In the genomic region with DNA sequence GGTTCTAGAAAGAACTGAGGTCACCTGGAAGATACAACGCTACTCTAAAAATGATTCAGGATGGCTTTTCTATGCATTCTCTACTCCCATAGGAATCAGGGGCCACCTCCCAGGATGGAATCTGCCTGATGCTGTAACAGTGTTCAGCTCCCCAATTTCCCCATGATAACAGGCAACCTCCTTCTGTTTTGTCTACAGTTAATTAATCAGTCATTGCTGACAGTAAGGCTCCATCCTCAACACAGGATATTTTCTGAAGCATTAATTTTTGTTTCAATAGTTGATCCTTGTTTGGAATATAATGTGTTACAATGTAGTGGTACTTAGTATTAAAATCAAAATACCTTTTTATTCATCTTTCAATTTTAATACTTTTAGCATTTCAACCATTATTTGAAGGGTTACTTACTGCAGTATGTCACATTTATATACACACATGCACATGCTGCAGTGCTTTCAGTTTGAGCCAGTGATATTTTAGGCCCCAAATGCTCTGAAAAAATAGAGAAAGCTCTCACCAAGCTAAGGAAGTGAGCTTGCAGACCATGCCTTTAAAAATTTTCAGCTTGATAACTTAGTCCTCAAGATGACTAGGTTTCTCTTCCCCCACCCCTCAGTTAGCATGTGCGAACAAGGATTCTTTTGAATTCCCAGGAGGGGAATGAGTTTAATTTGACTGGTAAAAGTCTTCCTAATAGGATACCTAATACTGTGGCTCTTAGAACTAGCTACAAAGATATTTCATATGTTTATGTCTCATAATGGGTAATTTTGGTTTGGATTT, we compare ENCODE assay signal across 9 cellular contexts. TPM values are rescaled to one million over a fixed set of nuclear protein-coding genes. Genes with fewer than 3 reads are reported as not detected.
DNase-seq lines count a peak whose midpoint lies in the region; ATAC-seq lines count a peak whose summit lies in the region.
"Had no signal": no experiment of that assay in that cellular context is flagged by ENCODE, and none has a peak within 500 bp of the region (broad histone marks: within the 10 kb centered on the region; RNA-seq: fewer than 3 reads in every experiment).

No MANE protein-coding gene starts in this region.

- peak overlapping the region; percentile 92 to 99 (median 96) for H3K4me3 Mint-ChIP-seq in CD8-positive, alpha-beta memory T cell

- H3K27ac ChIP-seq in CD8-positive, alpha-beta memory T cell (ENCODE audit: low read depth, low read length), result peak overlapping the region; percentile 74
- H3K27ac ChIP-seq: SJSA1 had no signal

- POLR2A ChIA-PET in CD8-positive, alpha-beta memory T cell (lab: Charles Lee), result interaction anchor here (0.5 to 2.1 kb wide), 3 partner anchors 304 to 752 kb away, joined by 3 to 16 read pairs (median 5); a partner anchor contains a TSS

- H3K36me3 Mint-ChIP-seq in CD8-positive, alpha-beta memory T cell, result peaks cover 15 to 40% (median 18%) of the 10 kb centered on the region in 3 donors

- no peaks in the 10 kb centered on the region for H3K9me3 ChIP-seq in CD8-positive, alpha-beta memory T cell (ENCODE audit: low read length)
- H3K9me3 ChIP-seq: SJSA1 had no signal

- H3K27ac Mint-ChIP-seq in CD8-positive, alpha-beta memory T cell, result peak overlapping the region; percentile 78 to 98 (median 94)

- H3K27me3 ChIP-seq in CD8-positive, alpha-beta memory T cell (ENCODE audit: insufficient read depth, low read length, poor library complexity, severe bottlenecking), result no peaks in the 10 kb centered on the region
- H3K27me3 ChIP-seq: SJSA1 had no signal

- ATAC-seq in GM19397 (IDR thresholded peaks at IDR 0.05; ENCODE audit: unreplicated experiment), result peak; percentile 28
- peak; percentile 14 for ATAC-seq in HG03469 (IDR thresholded peaks at IDR 0.05; ENCODE audit: unreplicated experiment)

- H3K4me3 ChIP-seq in CD8-positive, alpha-beta memory T cell (ENCODE audit: low read length), result peak overlapping the region; percentile 74

- peaks cover 56% of the 10 kb centered on the region for H3K4me1 ChIP-seq in CD8-positive, alpha-beta memory T cell (ENCODE audit: insufficient read depth, low read length)

- H3K36me3 ChIP-seq in CD8-positive, alpha-beta memory T cell (ENCODE audit: insufficient read depth, low read length), result peaks cover 16% of the 10 kb centered on the region
- H3K36me3 ChIP-seq: SJSA1 had no signal

- peaks cover 68 to 76% (median 71%) of the 10 kb centered on the region in 3 donors for H3K4me1 Mint-ChIP-seq in CD8-positive, alpha-beta memory T cell

- CTCF ChIA-PET in CD8-positive, alpha-beta memory T cell (lab: Charles Lee), result interaction anchor here (1.1 kb wide), 1 partner anchor 304 kb away, joined by 4 read pairs; a partner anchor contains a TSS

- no peak for DNase-seq in CD8-positive, alpha-beta memory T cell
- DNase-seq in dermis blood vessel endothelial cell (peak; percentile 21), islet precursor cell (no peak), DMS79 (lab: John Stamatoyannopoulos, UW) (no peak), ecto neural progenitor cell (ENCODE audit: low spot score) (no peak), iPS-NIHi11 (ENCODE audit: low spot score) (no peak)

- no peaks in the 10 kb centered on the region for H3K27me3 Mint-ChIP-seq in CD8-positive, alpha-beta memory T cell

- no peaks in the 10 kb centered on the region for H3K9me3 Mint-ChIP-seq in CD8-positive, alpha-beta memory T cell

RNA-seq across cellular contexts. Expression of a gene that starts 0.6 kb away (rescaled TPM):
- 10 to 100 TPM; 25.3 to 26.3 TPM for total RNA-seq in CD8-positive, alpha-beta memory T cell
- polyA plus RNA-seq in CD8-positive, alpha-beta memory T cell, result 31.0 TPM
- total RNA-seq in dermis blood vessel endothelial cell, result 4.1 and 6.6 TPM in 2 replicates
